ENCODE assay signal across 1 cellular context in genomic region chr1:156602557-156602993, GRCh38.
TF ChIP-seq lines count a peak whose summit lies in the region.

No MANE protein-coding gene starts in this region.

TF ChIP-seq in H1, 55 proteins besides CTCF, POLR2A, EP300 and RAD21:
- TF ChIP-seq JUND (IDR thresholded peaks at IDR 0.05; ENCODE audit: low read length) (no peak), CEBPB (IDR thresholded peaks at IDR 0.05; ENCODE audit: low read depth, low read length) (no peak), TBP (IDR thresholded peaks at IDR 0.05; ENCODE audit: low read depth, low read length) (no peak), KDM4A (IDR thresholded peaks at IDR 0.05; ENCODE audit: low read depth, low read length, severe bottlenecking) (no peak), KDM1A (IDR thresholded peaks at IDR 0.05; ENCODE audit: borderline replicate concordance, low read length) (no peak), POLR2AphosphoS5 (IDR thresholded peaks at IDR 0.05; ENCODE audit: low read depth, low read length) (no peak), KDM5A (IDR thresholded peaks at IDR 0.05; ENCODE audit: low read length) (no peak), ASH2L (IDR thresholded peaks at IDR 0.05; ENCODE audit: low read length) (no peak), SUZ12 (IDR thresholded peaks at IDR 0.05; ENCODE audit: low read length) (no peak), CHD7 (IDR thresholded peaks at IDR 0.05; ENCODE audit: insufficient replicate concordance, low read length) (no peak), JUN (IDR thresholded peaks at IDR 0.05; ENCODE audit: low read depth, low read length) (no peak), BRCA1 (IDR thresholded peaks at IDR 0.05; ENCODE audit: low read depth, low read length) (no peak), EGR1 (IDR thresholded peaks at IDR 0.05; ENCODE audit: borderline replicate concordance, low read depth, low read length) (no peak), BCL11A (IDR thresholded peaks at IDR 0.05; ENCODE audit: low read depth in 2 of 2, low read length in 2 of 2) (no peak), SP1 (IDR thresholded peaks at IDR 0.05; ENCODE audit: low read depth, low read length) (no peak)
- TF ChIP-seq, protein P1, sequence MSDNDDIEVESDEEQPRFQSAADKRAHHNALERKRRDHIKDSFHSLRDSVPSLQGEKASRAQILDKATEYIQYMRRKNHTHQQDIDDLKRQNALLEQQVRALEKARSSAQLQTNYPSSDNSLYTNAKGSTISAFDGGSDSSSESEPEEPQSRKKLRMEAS (IDR thresholded peaks at IDR 0.05) = no peak
